ENCODE assay signal across 1 cellular context in the genomic region with DNA sequence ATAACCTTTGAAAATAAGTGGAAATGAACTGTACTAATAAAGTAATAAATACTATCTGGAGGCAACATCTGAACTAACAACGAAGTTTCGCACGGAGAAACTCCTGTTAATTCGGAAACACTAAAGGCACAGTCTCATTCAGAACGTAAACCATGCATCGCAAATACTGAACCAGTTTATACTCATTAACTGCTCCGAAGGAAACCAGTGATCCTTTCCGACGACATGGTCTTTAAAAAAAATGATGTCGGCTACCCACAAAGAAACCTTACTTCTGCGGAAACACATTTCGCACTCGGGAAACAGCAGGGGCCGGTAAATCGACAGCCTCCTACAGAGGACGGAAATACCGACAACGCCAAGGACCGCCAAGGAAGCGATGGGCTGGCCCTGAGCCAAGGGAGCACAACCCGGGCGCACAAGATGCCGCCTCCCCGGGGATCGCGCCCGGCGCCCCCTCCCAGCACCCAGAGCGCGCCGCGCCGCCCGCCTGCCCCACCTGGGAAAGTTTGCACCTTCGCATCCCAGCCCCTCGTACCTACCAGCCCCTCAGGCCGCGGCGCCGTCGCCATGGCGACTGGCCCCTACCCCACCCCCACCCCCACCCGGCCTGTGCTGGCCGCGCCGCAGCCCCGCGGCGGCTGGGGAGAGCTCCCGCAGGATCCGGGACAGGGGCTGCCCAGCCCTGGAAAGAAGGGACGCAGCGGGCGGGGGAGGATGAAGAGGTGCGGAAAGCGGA.
A peak's percentile ranks its signal among the peaks of the same experiment; 100 is the strongest.
TF ChIP-seq lines count a peak whose summit lies in the region.

No MANE protein-coding gene starts in this region.

TF ChIP-seq in HepG2, 621 proteins besides CTCF, POLR2A, EP300 and RAD21 (continues in another document):
- TF ChIP-seq SIN3A (IDR thresholded peaks at IDR 0.05; ENCODE audit: borderline replicate concordance, low read depth, low read length) (0 out of 2 replicates have a peak, but pooled peaks have one; percentile 19), ZNF546 (CRISPR knock-in tag; conservative IDR thresholded peaks at IDR 0.05) (0 out of 2 replicates have a peak, but pooled peaks have one; percentile 29), ZNF768 (CRISPR knock-in tag; IDR thresholded peaks at IDR 0.05) (0 out of 2 replicates have a peak, but pooled peaks have one; percentile 33), HNRNPK (IDR thresholded peaks at IDR 0.05; ENCODE audit: low read depth, low read length, poor library complexity, severe bottlenecking) (peak; percentile 68), FOXJ3 (CRISPR knock-in tag; IDR thresholded peaks at IDR 0.05; ENCODE audit: borderline replicate concordance) (no peak), FOXO1 (CRISPR knock-in tag; IDR thresholded peaks at IDR 0.05) (peak; percentile 4; the same call in 1 of the 2 replicates), IRF2 (CRISPR knock-in tag; IDR thresholded peaks at IDR 0.05) (no peak), TBX2 (CRISPR knock-in tag; IDR thresholded peaks at IDR 0.05; ENCODE audit: borderline replicate concordance) (peak; percentile 17; the same call in 1 of the 2 replicates), REXO4 (CRISPR knock-in tag; IDR thresholded peaks at IDR 0.05; ENCODE audit: borderline replicate concordance) (no peak), KLF16 (CRISPR knock-in tag; IDR thresholded peaks at IDR 0.05) (peak in 1 of 2 experiments; percentile 7; a peak in 1 of 4 replicates), KDM5A (IDR thresholded peaks at IDR 0.05; ENCODE audit: borderline replicate concordance, low read length) (peak; percentile 41), ZFP37 (CRISPR knock-in tag; IDR thresholded peaks at IDR 0.05; ENCODE audit: borderline replicate concordance) (no peak), GABPB1 (CRISPR knock-in tag; IDR thresholded peaks at IDR 0.05) (0 out of 2 replicates have a peak, but pooled peaks have one; percentile 52), NBN (conservative IDR thresholded peaks at IDR 0.05) (no peak), NR2F2 (IDR thresholded peaks at IDR 0.05; ENCODE audit: borderline replicate concordance, low read depth) (no peak), ZNF264 (CRISPR knock-in tag; IDR thresholded peaks at IDR 0.05) (0 out of 2 replicates have a peak, but pooled peaks have one; percentile 22), SALL1 (CRISPR knock-in tag; IDR thresholded peaks at IDR 0.05) (peak; percentile 51; the same call in 1 of the 2 replicates), ZNF34 (CRISPR knock-in tag; IDR thresholded peaks at IDR 0.05; ENCODE audit: borderline replicate concordance) (peak; percentile 16; the same call in 1 of the 2 replicates), SP2 (CRISPR knock-in tag; IDR thresholded peaks at IDR 0.05) (0 out of 2 replicates have a peak, but pooled peaks have one; percentile 21), ZNF225 (CRISPR knock-in tag; IDR thresholded peaks at IDR 0.05) (no peak), ZNF883 (CRISPR knock-in tag; IDR thresholded peaks at IDR 0.05; ENCODE audit: not compliant biosample characterization) (no peak), MAZ (IDR thresholded peaks at IDR 0.05; ENCODE audit: borderline replicate concordance, low read depth, low read length) (peak; percentile 57; the same call in 1 of the 2 replicates), MAZ (CRISPR knock-in tag; IDR thresholded peaks at IDR 0.05; ENCODE audit: low read depth) (no peak), BCL6 (CRISPR knock-in tag; IDR thresholded peaks at IDR 0.05) (no peak), SIX1 (CRISPR knock-in tag; IDR thresholded peaks at IDR 0.05; ENCODE audit: borderline replicate concordance) (no peak), ZNF746 (CRISPR knock-in tag; IDR thresholded peaks at IDR 0.05) (no peak), ZNF724P (CRISPR knock-in tag; IDR thresholded peaks at IDR 0.05; ENCODE audit: borderline replicate concordance) (no peak), ZNF10 (CRISPR knock-in tag; IDR thresholded peaks at IDR 0.05; ENCODE audit: borderline replicate concordance, low read depth) (no peak), PCBP2 (optimal IDR thresholded peaks at IDR 0.05; ENCODE audit: low read depth, low read length, poor library complexity, severe bottlenecking) (no peak), ZNF160 (CRISPR knock-in tag; IDR thresholded peaks at IDR 0.05) (no peak), ZNF263 (CRISPR knock-in tag; IDR thresholded peaks at IDR 0.05) (peak; percentile 92), SOX6 (IDR thresholded peaks at IDR 0.05) (no peak), SOX6 (CRISPR knock-in tag; IDR thresholded peaks at IDR 0.05) (0 out of 2 replicates have a peak, but pooled peaks have one; percentile 31), ZNF598 (CRISPR knock-in tag; IDR thresholded peaks at IDR 0.05; ENCODE audit: borderline replicate concordance) (no peak), FOXA1 (IDR thresholded peaks at IDR 0.05) (no peak), FOXA1 (CRISPR knock-in tag; IDR thresholded peaks at IDR 0.05) (no peak), ZNF749 (CRISPR knock-in tag; IDR thresholded peaks at IDR 0.05; ENCODE audit: borderline replicate concordance) (no peak), FOXM1 (CRISPR knock-in tag; IDR thresholded peaks at IDR 0.05) (no peak), POGK (CRISPR knock-in tag; conservative IDR thresholded peaks at IDR 0.05) (peak; percentile 72; the same call in 1 of the 2 replicates), ZBTB1 (CRISPR knock-in tag; IDR thresholded peaks at IDR 0.05; ENCODE audit: borderline replicate concordance) (no peak), SP4 (CRISPR knock-in tag; IDR thresholded peaks at IDR 0.05) (no peak), HMG20B (CRISPR knock-in tag; conservative IDR thresholded peaks at IDR 0.05) (no peak)
- TF ChIP-seq, protein P1, sequence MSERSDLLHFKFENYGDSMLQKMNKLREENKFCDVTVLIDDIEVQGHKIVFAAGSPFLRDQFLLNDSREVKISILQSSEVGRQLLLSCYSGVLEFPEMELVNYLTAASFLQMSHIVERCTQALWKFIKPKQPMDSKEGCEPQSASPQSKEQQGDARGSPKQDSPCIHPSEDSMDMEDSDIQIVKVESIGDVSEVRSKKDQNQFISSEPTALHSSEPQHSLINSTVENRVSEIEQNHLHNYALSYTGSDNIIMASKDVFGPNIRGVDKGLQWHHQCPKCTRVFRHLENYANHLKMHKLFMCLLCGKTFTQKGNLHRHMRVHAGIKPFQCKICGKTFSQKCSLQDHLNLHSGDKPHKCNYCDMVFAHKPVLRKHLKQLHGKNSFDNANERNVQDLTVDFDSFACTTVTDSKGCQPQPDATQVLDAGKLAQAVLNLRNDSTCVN (CRISPR knock-in tag; IDR thresholded peaks at IDR 0.05; ENCODE audit: borderline replicate concordance) = no peak
- TF ChIP-seq, protein P2, sequence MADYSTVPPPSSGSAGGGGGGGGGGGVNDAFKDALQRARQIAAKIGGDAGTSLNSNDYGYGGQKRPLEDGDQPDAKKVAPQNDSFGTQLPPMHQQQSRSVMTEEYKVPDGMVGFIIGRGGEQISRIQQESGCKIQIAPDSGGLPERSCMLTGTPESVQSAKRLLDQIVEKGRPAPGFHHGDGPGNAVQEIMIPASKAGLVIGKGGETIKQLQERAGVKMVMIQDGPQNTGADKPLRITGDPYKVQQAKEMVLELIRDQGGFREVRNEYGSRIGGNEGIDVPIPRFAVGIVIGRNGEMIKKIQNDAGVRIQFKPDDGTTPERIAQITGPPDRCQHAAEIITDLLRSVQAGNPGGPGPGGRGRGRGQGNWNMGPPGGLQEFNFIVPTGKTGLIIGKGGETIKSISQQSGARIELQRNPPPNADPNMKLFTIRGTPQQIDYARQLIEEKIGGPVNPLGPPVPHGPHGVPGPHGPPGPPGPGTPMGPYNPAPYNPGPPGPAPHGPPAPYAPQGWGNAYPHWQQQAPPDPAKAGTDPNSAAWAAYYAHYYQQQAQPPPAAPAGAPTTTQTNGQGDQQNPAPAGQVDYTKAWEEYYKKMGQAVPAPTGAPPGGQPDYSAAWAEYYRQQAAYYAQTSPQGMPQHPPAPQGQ (CRISPR knock-in tag; IDR thresholded peaks at IDR 0.05; ENCODE audit: borderline replicate concordance) = no peak
- TF ChIP-seq, protein P3, sequence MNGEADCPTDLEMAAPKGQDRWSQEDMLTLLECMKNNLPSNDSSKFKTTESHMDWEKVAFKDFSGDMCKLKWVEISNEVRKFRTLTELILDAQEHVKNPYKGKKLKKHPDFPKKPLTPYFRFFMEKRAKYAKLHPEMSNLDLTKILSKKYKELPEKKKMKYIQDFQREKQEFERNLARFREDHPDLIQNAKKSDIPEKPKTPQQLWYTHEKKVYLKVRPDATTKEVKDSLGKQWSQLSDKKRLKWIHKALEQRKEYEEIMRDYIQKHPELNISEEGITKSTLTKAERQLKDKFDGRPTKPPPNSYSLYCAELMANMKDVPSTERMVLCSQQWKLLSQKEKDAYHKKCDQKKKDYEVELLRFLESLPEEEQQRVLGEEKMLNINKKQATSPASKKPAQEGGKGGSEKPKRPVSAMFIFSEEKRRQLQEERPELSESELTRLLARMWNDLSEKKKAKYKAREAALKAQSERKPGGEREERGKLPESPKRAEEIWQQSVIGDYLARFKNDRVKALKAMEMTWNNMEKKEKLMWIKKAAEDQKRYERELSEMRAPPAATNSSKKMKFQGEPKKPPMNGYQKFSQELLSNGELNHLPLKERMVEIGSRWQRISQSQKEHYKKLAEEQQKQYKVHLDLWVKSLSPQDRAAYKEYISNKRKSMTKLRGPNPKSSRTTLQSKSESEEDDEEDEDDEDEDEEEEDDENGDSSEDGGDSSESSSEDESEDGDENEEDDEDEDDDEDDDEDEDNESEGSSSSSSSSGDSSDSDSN (CRISPR knock-in tag; IDR thresholded peaks at IDR 0.05) = peak; percentile 69
- TF ChIP-seq, protein P4, sequence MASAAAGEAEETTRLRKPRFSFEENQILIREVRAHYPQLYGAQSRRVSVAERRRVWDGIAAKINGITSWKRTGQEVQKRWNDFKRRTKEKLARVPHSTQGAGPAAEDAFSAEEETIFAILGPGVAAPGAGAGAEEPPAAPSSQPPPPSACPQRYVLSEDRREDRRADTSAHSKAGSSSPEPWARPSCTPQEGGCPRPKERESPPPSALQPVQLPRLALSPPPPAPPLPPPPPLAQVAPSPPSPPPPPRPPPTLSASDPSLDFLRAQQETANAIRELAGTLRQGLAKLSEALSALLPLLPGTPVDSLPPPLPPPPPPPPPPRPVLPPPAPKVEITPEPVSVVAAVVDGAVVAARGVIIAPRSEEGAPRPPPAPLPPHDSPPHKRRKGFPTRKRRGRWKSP (CRISPR knock-in tag; IDR thresholded peaks at IDR 0.05) = peak; percentile 49
- TF ChIP-seq, protein P5, sequence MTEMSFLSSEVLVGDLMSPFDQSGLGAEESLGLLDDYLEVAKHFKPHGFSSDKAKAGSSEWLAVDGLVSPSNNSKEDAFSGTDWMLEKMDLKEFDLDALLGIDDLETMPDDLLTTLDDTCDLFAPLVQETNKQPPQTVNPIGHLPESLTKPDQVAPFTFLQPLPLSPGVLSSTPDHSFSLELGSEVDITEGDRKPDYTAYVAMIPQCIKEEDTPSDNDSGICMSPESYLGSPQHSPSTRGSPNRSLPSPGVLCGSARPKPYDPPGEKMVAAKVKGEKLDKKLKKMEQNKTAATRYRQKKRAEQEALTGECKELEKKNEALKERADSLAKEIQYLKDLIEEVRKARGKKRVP (CRISPR knock-in tag; IDR thresholded peaks at IDR 0.05) = no peak
- TF ChIP-seq, protein P6, sequence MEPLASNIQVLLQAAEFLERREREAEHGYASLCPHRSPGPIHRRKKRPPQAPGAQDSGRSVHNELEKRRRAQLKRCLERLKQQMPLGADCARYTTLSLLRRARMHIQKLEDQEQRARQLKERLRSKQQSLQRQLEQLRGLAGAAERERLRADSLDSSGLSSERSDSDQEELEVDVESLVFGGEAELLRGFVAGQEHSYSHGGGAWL (CRISPR knock-in tag; IDR thresholded peaks at IDR 0.05) = 0 out of 2 replicates have a peak, but pooled peaks have one; percentile 11
- TF ChIP-seq, protein P7, sequence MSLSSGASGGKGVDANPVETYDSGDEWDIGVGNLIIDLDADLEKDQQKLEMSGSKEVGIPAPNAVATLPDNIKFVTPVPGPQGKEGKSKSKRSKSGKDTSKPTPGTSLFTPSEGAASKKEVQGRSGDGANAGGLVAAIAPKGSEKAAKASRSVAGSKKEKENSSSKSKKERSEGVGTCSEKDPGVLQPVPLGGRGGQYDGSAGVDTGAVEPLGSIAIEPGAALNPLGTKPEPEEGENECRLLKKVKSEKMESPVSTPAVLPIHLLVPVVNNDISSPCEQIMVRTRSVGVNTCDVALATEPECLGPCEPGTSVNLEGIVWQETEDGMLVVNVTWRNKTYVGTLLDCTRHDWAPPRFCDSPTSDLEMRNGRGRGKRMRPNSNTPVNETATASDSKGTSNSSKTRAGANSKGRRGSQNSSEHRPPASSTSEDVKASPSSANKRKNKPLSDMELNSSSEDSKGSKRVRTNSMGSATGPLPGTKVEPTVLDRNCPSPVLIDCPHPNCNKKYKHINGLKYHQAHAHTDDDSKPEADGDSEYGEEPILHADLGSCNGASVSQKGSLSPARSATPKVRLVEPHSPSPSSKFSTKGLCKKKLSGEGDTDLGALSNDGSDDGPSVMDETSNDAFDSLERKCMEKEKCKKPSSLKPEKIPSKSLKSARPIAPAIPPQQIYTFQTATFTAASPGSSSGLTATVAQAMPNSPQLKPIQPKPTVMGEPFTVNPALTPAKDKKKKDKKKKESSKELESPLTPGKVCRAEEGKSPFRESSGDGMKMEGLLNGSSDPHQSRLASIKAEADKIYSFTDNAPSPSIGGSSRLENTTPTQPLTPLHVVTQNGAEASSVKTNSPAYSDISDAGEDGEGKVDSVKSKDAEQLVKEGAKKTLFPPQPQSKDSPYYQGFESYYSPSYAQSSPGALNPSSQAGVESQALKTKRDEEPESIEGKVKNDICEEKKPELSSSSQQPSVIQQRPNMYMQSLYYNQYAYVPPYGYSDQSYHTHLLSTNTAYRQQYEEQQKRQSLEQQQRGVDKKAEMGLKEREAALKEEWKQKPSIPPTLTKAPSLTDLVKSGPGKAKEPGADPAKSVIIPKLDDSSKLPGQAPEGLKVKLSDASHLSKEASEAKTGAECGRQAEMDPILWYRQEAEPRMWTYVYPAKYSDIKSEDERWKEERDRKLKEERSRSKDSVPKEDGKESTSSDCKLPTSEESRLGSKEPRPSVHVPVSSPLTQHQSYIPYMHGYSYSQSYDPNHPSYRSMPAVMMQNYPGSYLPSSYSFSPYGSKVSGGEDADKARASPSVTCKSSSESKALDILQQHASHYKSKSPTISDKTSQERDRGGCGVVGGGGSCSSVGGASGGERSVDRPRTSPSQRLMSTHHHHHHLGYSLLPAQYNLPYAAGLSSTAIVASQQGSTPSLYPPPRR (CRISPR knock-in tag; IDR thresholded peaks at IDR 0.05; ENCODE audit: borderline replicate concordance) = peak; percentile 6; the same call in 1 of the 2 replicates
